Comparison of ENCODE assay signal across 10 cellular contexts in genomic region chr1:30822966-30823581, GRCh38.
A peak's percentile ranks its signal among the peaks of the same experiment; 100 is the strongest.
DNase-seq lines count a peak whose midpoint lies in the region; ATAC-seq and TF ChIP-seq lines count a peak whose summit lies in the region.
"Had no signal": no experiment of that assay in that cellular context is flagged by ENCODE, and none has a peak within 500 bp of the region (broad histone marks: within the 10 kb centered on the region; RNA-seq: fewer than 3 reads in every experiment).

No MANE protein-coding gene starts in this region.

- DNase-seq in GF-D8 (lab: John Stamatoyannopoulos, UW) (peak; percentile 17), RWPE2 (ENCODE audit: low spot score) (no peak), renal cortical epithelial cell (ENCODE audit: low read depth) (peak; percentile 67), GM10248 (ENCODE audit: extremely low spot score) (no peak)
- no peak for DNase-seq in effector memory CD4-positive, alpha-beta T cell
- DNase-seq: hippocampal formation had no signal

- H3K27me3 ChIP-seq in RWPE2 (ENCODE audit: insufficient read depth, poor library complexity, severe bottlenecking) (no peaks in the 10 kb centered on the region), gastroesophageal sphincter (no peaks in the 10 kb centered on the region)
- peaks cover 5% of the 10 kb centered on the region for H3K27me3 ChIP-seq in effector memory CD4-positive, alpha-beta T cell (replicated peaks; ENCODE audit: control insufficient read depth, insufficient read depth, low read length, poor library complexity, severe bottlenecking)

- WGBS in gastroesophageal sphincter (ENCODE audit: low coverage in 1 of 2), 2 donors = 18 to 38% methylated on average over 5 to 6 of the region's 6 CpGs

- TF ChIP-seq CTCF in RWPE2 (IDR thresholded peaks at IDR 0.05; ENCODE audit: poor library complexity, severe bottlenecking) = no peak
- no peak for TF ChIP-seq CTCF in gastroesophageal sphincter (IDR thresholded peaks at IDR 0.05)
- no peak for TF ChIP-seq CTCF in GM10248 (IDR thresholded peaks at IDR 0.05; ENCODE audit: control extremely low read depth, extremely low read depth, low read depth, missing control alignments)

- H3K4me3 ChIP-seq in RWPE2 (ENCODE audit: severe bottlenecking) (no peak overlapping the region), gastroesophageal sphincter (no peak overlapping the region)
- no peak overlapping the region for H3K4me3 ChIP-seq in effector memory CD4-positive, alpha-beta T cell (ENCODE audit: insufficient read depth, low read depth, low read length, poor library complexity, severe bottlenecking)
- H3K4me3 ChIP-seq: GM12878 had no signal

- TF ChIP-seq EP300 in gastroesophageal sphincter (IDR thresholded peaks at IDR 0.05) = no peak

- no peaks in the 10 kb centered on the region for H3K36me3 ChIP-seq in RWPE2 (ENCODE audit: low read depth)
- H3K36me3 ChIP-seq in gastroesophageal sphincter = no peaks in the 10 kb centered on the region
- no peaks in the 10 kb centered on the region for H3K36me3 ChIP-seq in effector memory CD4-positive, alpha-beta T cell (ENCODE audit: control insufficient read depth, insufficient read depth, low read length)

- POLR2A ChIA-PET in GM10248 (lab: Yijun Ruan, JAX) = no interaction called here

- H3K4me1 ChIP-seq in RWPE2 (ENCODE audit: insufficient read depth, poor library complexity, severe bottlenecking) (peaks cover 8% of the 10 kb centered on the region), gastroesophageal sphincter (peaks cover 4 to 68% (median 21%) of the 10 kb centered on the region in 3 donors)
- peaks cover 10% of the 10 kb centered on the region for H3K4me1 ChIP-seq in effector memory CD4-positive, alpha-beta T cell (ENCODE audit: control insufficient read depth, insufficient read depth, low read length, poor library complexity, severe bottlenecking)

- TF ChIP-seq POLR2A in gastroesophageal sphincter (IDR thresholded peaks at IDR 0.05) = no peak

- no peaks in the 10 kb centered on the region for H3K9me3 ChIP-seq in RWPE2 (ENCODE audit: severe bottlenecking)
- no peaks in the 10 kb centered on the region for H3K9me3 ChIP-seq in gastroesophageal sphincter
- H3K9me3 ChIP-seq in effector memory CD4-positive, alpha-beta T cell (ENCODE audit: control insufficient read depth, low read length) = no peaks in the 10 kb centered on the region

- CTCF ChIA-PET in GM10248 (lab: Yijun Ruan, JAX) = interaction anchor here (0.7 to 2.0 kb wide), 6 partner anchors 10 to 106 kb away, joined by 3 to 9 read pairs (median 4); no protein-coding TSS in a partner anchor

- H3K27ac ChIP-seq in RWPE2 (ENCODE audit: poor library complexity, severe bottlenecking) (peak overlapping the region; percentile 66), gastroesophageal sphincter (peak overlapping the region; percentile 85 to 94 (median 90))
- H3K27ac ChIP-seq in effector memory CD4-positive, alpha-beta T cell (ENCODE audit: insufficient read depth, low read length, poor library complexity, severe bottlenecking) = no peak overlapping the region

- ATAC-seq in RWPE2 (ENCODE audit: low read depth) = no peak
- no peak for ATAC-seq in gastroesophageal sphincter
- no peak for ATAC-seq in GM18498 (IDR thresholded peaks at IDR 0.05; ENCODE audit: unreplicated experiment)
- ATAC-seq in HG03135 (IDR thresholded peaks at IDR 0.05; ENCODE audit: unreplicated experiment) = no peak

Comparison
In these comparisons a context has a peak if more than half of its experiments do, and no peak if none do; other contexts are left out.
1. DNase-seq: peak in GF-D8 (single experiment) and renal cortical epithelial cell (single experiment); none in RWPE2 (single experiment), GM10248 (single experiment) and effector memory CD4-positive, alpha-beta T cell (0 of 3).